26 cellular contexts compared by ENCODE assay signal in the genomic region with DNA sequence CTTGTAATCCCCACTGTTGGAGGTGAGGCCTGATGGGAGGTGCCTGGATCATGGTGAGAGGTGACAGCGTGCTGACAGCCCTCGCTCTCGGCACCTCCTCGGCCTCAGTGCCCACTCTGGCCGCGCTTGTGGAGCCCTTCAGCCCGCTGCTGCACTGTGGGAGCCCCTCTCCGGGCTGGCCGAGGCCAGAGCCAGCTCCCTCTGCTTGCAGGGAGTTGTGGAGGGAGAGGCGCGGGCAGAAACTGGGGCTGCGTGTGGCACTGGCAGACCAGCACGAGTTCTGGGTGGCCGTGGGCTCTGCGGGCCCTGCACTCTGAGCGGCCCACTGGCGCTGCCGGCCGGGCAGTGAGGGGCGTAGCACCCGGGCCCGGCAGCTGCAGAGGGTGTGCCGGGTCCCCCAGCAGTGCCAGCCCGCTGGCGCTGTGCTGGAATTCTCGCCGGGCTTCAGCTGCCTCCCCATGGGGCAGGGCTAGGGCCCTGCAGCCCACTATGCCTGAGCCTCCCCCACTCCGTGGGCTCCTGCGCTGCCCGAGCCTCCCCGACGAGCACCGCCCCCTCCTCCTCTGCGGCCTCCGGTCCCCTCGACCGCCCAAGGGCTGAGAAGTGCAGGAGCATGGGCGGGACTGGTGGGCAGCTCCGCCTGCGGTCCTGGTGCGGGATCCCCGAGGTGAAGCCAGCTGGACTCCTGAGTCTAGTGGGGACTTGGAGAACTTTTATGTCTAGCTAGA.
"Had no signal": no experiment of that assay in that cellular context is flagged by ENCODE, and none has a peak within 500 bp of the region (broad histone marks: within the 10 kb centered on the region; RNA-seq: fewer than 3 reads in every experiment).

No MANE protein-coding gene starts in this region.

- H3K4me3 ChIP-seq: adrenal gland had no signal

- H3K36me3 ChIP-seq: adrenal gland had no signal

- H3K27ac Mint-ChIP-seq: activated CD8-positive, alpha-beta T cell treated with anti-CD3 and anti-CD28 coated beads, Interleukin-2, amount 10 ng/mL, durations not matched to agents 7 days and 5 days; activated naive CD8-positive, alpha-beta T cell treated with anti-CD3 and anti-CD28 coated beads, Interleukin-2, amount 10 ng/mL, durations not matched to agents 7 days and 5 days; IgD-negative memory B cell; T-helper 17 cell; WTC11 had no signal

- H3K4me1 ChIP-seq: adrenal gland had no signal

- H3K27ac ChIP-seq: adrenal gland had no signal

- FAIRE-seq: RCC 7860 had no signal

- H3K9me3 Mint-ChIP-seq: IgD-negative memory B cell had no signal

- DNase-seq: activated CD4-positive, alpha-beta T cell treated with anti-CD3 and anti-CD28 coated beads for 48 hours; activated CD4-positive, alpha-beta T cell treated with anti-CD3 and anti-CD28 coated beads, Interleukin-2, amount 50 U/mL, for 4 hours; activated CD4-positive, CD25-positive, alpha-beta regulatory T cell treated with anti-CD3 and anti-CD28 coated beads, Interleukin-2, amount 50 U/mL, for 72 hours; activated CD8-positive, alpha-beta memory T cell treated with anti-CD3 and anti-CD28 coated beads, Interleukin-2, amount 50 U/mL, for 48 hours; activated CD8-positive, alpha-beta T cell treated with anti-CD3 and anti-CD28 coated beads, Interleukin-2, amount 10 ng/mL, durations not matched to agents 7 days and 5 days; activated naive CD4-positive, alpha-beta T cell treated with anti-CD3 and anti-CD28 coated beads, Interleukin-2, amount 50 U/mL, for 16 hours; activated naive CD8-positive, alpha-beta T cell treated with anti-CD3 and anti-CD28 coated beads, Interleukin-2, amount 10 ng/mL, durations not matched to agents 7 days and 5 days; activated T-cell treated with anti-CD3 and anti-CD28 coated beads, Interleukin-2, amount 50 U/mL, for 1 hour; adrenal gland; anterior cingulate cortex; KG1; NCI-H1092; NCI-H1417; NCI-H1930; NCI-H2107; NCI-H2171 treated with DMSO at 0.1 percent for 48 hours; NCI-H226; NCI-H526; NK-92 treated with Interleukin-12 subunit alpha and Interleukin-12 subunit beta, amount 100 ng/mL, for 24 hours; OCI-M1; SIG-M5; T-helper 17 cell; T-helper 9 cell had no signal

- ATAC-seq: activated CD8-positive, alpha-beta T cell treated with anti-CD3 and anti-CD28 coated beads, Interleukin-2, amount 10 ng/mL, durations not matched to agents 7 days and 5 days; T-helper 17 cell; WTC11 had no signal

- H3K27me3 ChIP-seq: adrenal gland had no signal

- H3K4me1 Mint-ChIP-seq: WTC11 had no signal

- H3K9me3 ChIP-seq: adrenal gland had no signal

- H3K4me3 Mint-ChIP-seq: activated CD8-positive, alpha-beta T cell treated with anti-CD3 and anti-CD28 coated beads, Interleukin-2, amount 10 ng/mL, durations not matched to agents 7 days and 5 days; activated naive CD8-positive, alpha-beta T cell treated with anti-CD3 and anti-CD28 coated beads, Interleukin-2, amount 10 ng/mL, durations not matched to agents 7 days and 5 days; IgD-negative memory B cell; T-helper 17 cell; WTC11 had no signal
